Comparison of ENCODE assay signal across 14 cellular contexts in the genomic region with DNA sequence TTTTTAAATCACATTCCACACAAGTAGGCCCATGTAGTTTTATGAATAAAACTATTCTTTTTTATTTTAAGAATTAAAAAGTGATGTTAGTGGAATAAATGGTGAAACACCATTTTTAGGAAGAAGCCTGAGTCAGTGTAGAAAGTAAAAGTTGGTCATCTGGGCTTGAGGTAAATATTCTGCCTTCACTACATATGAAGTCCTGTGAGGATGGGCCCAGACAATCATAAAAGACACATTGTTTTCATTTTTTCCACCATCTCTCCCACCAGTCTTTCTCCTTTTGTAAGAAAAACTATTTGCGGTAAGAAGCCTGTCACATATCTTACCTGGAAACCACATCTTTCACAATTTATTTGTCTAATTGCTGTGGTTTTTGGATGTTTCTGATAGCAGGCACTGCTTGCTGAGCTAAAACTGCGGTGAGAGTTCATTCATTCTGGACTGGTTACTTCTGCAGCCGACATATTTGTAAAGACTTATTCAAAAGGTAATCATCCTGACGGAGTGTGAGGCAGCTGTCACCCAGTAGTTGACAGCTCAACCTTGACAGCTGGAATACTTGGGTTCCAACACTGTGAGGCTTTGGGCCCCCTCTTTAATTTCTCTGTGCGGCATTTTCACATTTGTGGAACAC. TPM values are rescaled to one million over a fixed set of nuclear protein-coding genes. Genes with fewer than 3 reads are reported as not detected.
DNase-seq lines count a peak whose midpoint lies in the region; ATAC-seq and TF ChIP-seq lines count a peak whose summit lies in the region.
"Had no signal": no experiment of that assay in that cellular context is flagged by ENCODE, and none has a peak within 500 bp of the region (broad histone marks: within the 10 kb centered on the region; RNA-seq: fewer than 3 reads in every experiment).

No MANE protein-coding gene starts in this region.

- H3K36me3 ChIP-seq in CD8-positive, alpha-beta T cell (ENCODE audit: insufficient read depth, low read length): no peaks in the 10 kb centered on the region
- H3K36me3 ChIP-seq in RWPE2 (ENCODE audit: low read depth) (peaks cover 9% of the 10 kb centered on the region; the same call in 1 of the 2 replicates), body of pancreas (replicated peaks in 1 of 2; ENCODE audit: insufficient read depth in 1 of 2, low read depth in 2 of 2) (no peaks in the 10 kb centered on the region)
- H3K36me3 ChIP-seq: esophagus muscularis mucosa had no signal

- H3K4me1 ChIP-seq in CD8-positive, alpha-beta T cell (ENCODE audit: insufficient read depth, low read length): peaks cover 47% of the 10 kb centered on the region
- H3K4me1 ChIP-seq in RWPE2 (ENCODE audit: insufficient read depth, poor library complexity, severe bottlenecking) (peaks cover 13% of the 10 kb centered on the region), body of pancreas (peaks cover 47% of the 10 kb centered on the region)

- H3K4me3 Mint-ChIP-seq in CD8-positive, alpha-beta T cell: peak overlapping the region; percentile 13
- peak overlapping the region in 9 of 10 donors; percentile 42 to 72 (median 61) for H3K4me3 Mint-ChIP-seq in naive thymus-derived CD8-positive, alpha-beta T cell

- H3K27me3 Mint-ChIP-seq in CD8-positive, alpha-beta T cell (ENCODE audit: low read depth): no peaks in the 10 kb centered on the region
- H3K27me3 Mint-ChIP-seq in naive thymus-derived CD8-positive, alpha-beta T cell: no peaks in the 10 kb centered on the region

- TF ChIP-seq CTCF in CD8-positive, alpha-beta T cell (IDR thresholded peaks at IDR 0.05): no peak
- TF ChIP-seq CTCF in RWPE2 (IDR thresholded peaks at IDR 0.05; ENCODE audit: poor library complexity, severe bottlenecking): no peak
- no peak for TF ChIP-seq CTCF in body of pancreas (IDR thresholded peaks at IDR 0.05)

- 31 to 47% methylated on average over 5 of the region's 5 CpGs for WGBS in body of pancreas, 2 donors

- H3K27ac Mint-ChIP-seq in CD8-positive, alpha-beta T cell: peak overlapping the region; percentile 74
- H3K27ac Mint-ChIP-seq in naive thymus-derived CD8-positive, alpha-beta T cell: peak overlapping the region in 9 of 10 donors; percentile 20 to 90 (median 83)

- CTCF ChIA-PET in CD8-positive, alpha-beta T cell (lab: Charles Lee): interaction anchor here (0.7 to 1.9 kb wide), 2 partner anchors 10 to 11 kb away, joined by 4 to 7 read pairs; no protein-coding TSS in a partner anchor

- H3K4me3 ChIP-seq in CD8-positive, alpha-beta T cell (ENCODE audit: low read depth, low read length): no peak overlapping the region
- H3K4me3 ChIP-seq in RWPE2 (ENCODE audit: severe bottlenecking) (no peak overlapping the region), body of pancreas (no peak overlapping the region)
- H3K4me3 ChIP-seq: esophagus muscularis mucosa had no signal

- ATAC-seq in CD8-positive, alpha-beta T cell: peak; percentile 27
- ATAC-seq in RWPE2 (ENCODE audit: low read depth) (peak; percentile 14; the same call in 1 of the 3 replicates), body of pancreas (no peak), GM21381 (IDR thresholded peaks at IDR 0.05; ENCODE audit: unreplicated experiment) (no peak), GM18502 (IDR thresholded peaks at IDR 0.05; ENCODE audit: poor library complexity, unreplicated experiment) (no peak)
- peak; percentile 10 to 42 for ATAC-seq in naive thymus-derived CD8-positive, alpha-beta T cell

- peaks cover 69% of the 10 kb centered on the region for H3K4me1 Mint-ChIP-seq in CD8-positive, alpha-beta T cell (ENCODE audit: low read depth)
- H3K4me1 Mint-ChIP-seq in naive thymus-derived CD8-positive, alpha-beta T cell: peaks cover 36 to 81% (median 67%) of the 10 kb centered on the region in 4 donors

- POLR2A ChIA-PET in CD8-positive, alpha-beta T cell (lab: Charles Lee): interaction anchor here (0.8 to 1.9 kb wide), 3 partner anchors 11 to 27 kb away, joined by 3 to 6 read pairs (median 4); partner anchors contain the start of gene RFFL
- POLR2A ChIA-PET in naive thymus-derived CD8-positive, alpha-beta T cell (lab: Charles Lee): interaction anchor here (0.7 to 1.6 kb wide), 5 partner anchors 14 to 51 kb away, joined by 3 to 7 read pairs (median 6); no protein-coding TSS in a partner anchor

- H3K9me3 Mint-ChIP-seq in CD8-positive, alpha-beta T cell: no peaks in the 10 kb centered on the region
- H3K9me3 Mint-ChIP-seq in naive thymus-derived CD8-positive, alpha-beta T cell: no peaks in the 10 kb centered on the region

- H3K9me3 ChIP-seq in CD8-positive, alpha-beta T cell (ENCODE audit: low read length): no peaks in the 10 kb centered on the region
- H3K9me3 ChIP-seq in RWPE2 (ENCODE audit: severe bottlenecking): no peaks in the 10 kb centered on the region
- H3K9me3 ChIP-seq in body of pancreas: peaks cover 0 to 2% (median 0%) of the 10 kb centered on the region in 3 donors
- H3K9me3 ChIP-seq: esophagus muscularis mucosa had no signal

- no peak for DNase-seq in CD8-positive, alpha-beta T cell
- no peak for DNase-seq in RWPE2 (ENCODE audit: low spot score)
- no peak for DNase-seq in body of pancreas
- no peak for DNase-seq in naive thymus-derived CD8-positive, alpha-beta T cell
- DNase-seq in occipital lobe (lab: John Stamatoyannopoulos, UW): no peak
- no peak for DNase-seq in GF-D8 (lab: John Stamatoyannopoulos, UW)
- DNase-seq: midbrain, NCI-H2171 treated with DMSO at 0.1 percent for 48 hours, retina had no signal

- intact Hi-C loops in CD8-positive, alpha-beta T cell (cut with DNase I, micrococcal nuclease): loop anchor here in 1 of 2 experiments (2.0 kb wide), 1 partner anchor 15 kb away; no protein-coding TSS in a partner anchor
- intact Hi-C loops in body of pancreas (cut with DNase I): no loop called here

- peaks cover 9% of the 10 kb centered on the region for H3K36me3 Mint-ChIP-seq in CD8-positive, alpha-beta T cell
- H3K36me3 Mint-ChIP-seq in naive thymus-derived CD8-positive, alpha-beta T cell: peaks cover 0 to 7% (median 3%) of the 10 kb centered on the region in 3 donors

- TF ChIP-seq POLR2A in body of pancreas (IDR thresholded peaks at IDR 0.05): no peak

- H3K27me3 ChIP-seq in CD8-positive, alpha-beta T cell (ENCODE audit: insufficient read depth, low read length): no peaks in the 10 kb centered on the region
- H3K27me3 ChIP-seq in RWPE2 (ENCODE audit: insufficient read depth, poor library complexity, severe bottlenecking): no peaks in the 10 kb centered on the region
- H3K27me3 ChIP-seq in body of pancreas: no peaks in the 10 kb centered on the region
- H3K27me3 ChIP-seq: esophagus muscularis mucosa had no signal

- no peak overlapping the region for H3K27ac ChIP-seq in CD8-positive, alpha-beta T cell (ENCODE audit: low read depth, low read length)
- H3K27ac ChIP-seq in RWPE2 (ENCODE audit: poor library complexity, severe bottlenecking): peak overlapping the region; percentile 11
- peak overlapping the region; percentile 41 to 69 (median 56) for H3K27ac ChIP-seq in body of pancreas
- H3K27ac ChIP-seq: esophagus muscularis mucosa had no signal

RNA-seq across cellular contexts. Expression of gene RFFL, which starts 10.6 kb away (rescaled TPM):
- total RNA-seq in CD8-positive, alpha-beta T cell: 10 to 100 TPM; 55.2 to 64.4 TPM
- 10 to 100 TPM; 11.9 to 17.8 TPM for total RNA-seq in body of pancreas
- 10 to 100 TPM; 69.1 to 70.1 TPM for total RNA-seq in naive thymus-derived CD8-positive, alpha-beta T cell
- 10 to 100 TPM; 30.8 to 39.7 (median 31.9) TPM for polyA plus RNA-seq in naive thymus-derived CD8-positive, alpha-beta T cell
- total RNA-seq in occipital lobe: 7.8 TPM

RNA-seq across cellular contexts. Expression of gene RAD51D, which starts 45.6 kb away (rescaled TPM):
- 1 to 10 TPM; 6.9 to 8.7 TPM for total RNA-seq in CD8-positive, alpha-beta T cell
- total RNA-seq in body of pancreas: 10 to 100 TPM in 1 of 2 donors, 1 to 10 TPM in 1; 3.4 to 16.2 TPM
- total RNA-seq in naive thymus-derived CD8-positive, alpha-beta T cell: 10 to 100 TPM; 23.5 to 28.7 TPM
- 10 to 100 TPM in 1 of 3 donors, 1 to 10 TPM in 2; 6.5 to 13.6 (median 8.4) TPM for polyA plus RNA-seq in naive thymus-derived CD8-positive, alpha-beta T cell
- total RNA-seq in occipital lobe: 8.6 TPM

RNA-seq across cellular contexts. Expression of gene FNDC8, which starts 47.3 kb away (rescaled TPM):
- not detected for total RNA-seq in CD8-positive, alpha-beta T cell
- not detected for total RNA-seq in body of pancreas
- total RNA-seq in naive thymus-derived CD8-positive, alpha-beta T cell: not detected
- polyA plus RNA-seq in naive thymus-derived CD8-positive, alpha-beta T cell: not detected
- not detected for total RNA-seq in occipital lobe
- total RNA-seq: esophagus muscularis mucosa, OCI-LY7, subcutaneous adipose tissue had no signal

Comparison
In these comparisons a context has a peak if more than half of its experiments do, and no peak if none do; other contexts are left out.
1. ATAC-seq: peak in CD8-positive, alpha-beta T cell (single experiment), RWPE2 (single experiment) and naive thymus-derived CD8-positive, alpha-beta T cell (2 of 2); none in body of pancreas (single experiment), GM21381 (single experiment) and GM18502 (single experiment).